Comparison of ENCODE assay signal across 8 cellular contexts in genomic region chr14:59964251-59965007, GRCh38. TPM values are rescaled to one million over a fixed set of nuclear protein-coding genes. Genes with fewer than 3 reads are reported as not detected.
DNase-seq lines count a peak whose midpoint lies in the region; ATAC-seq, FAIRE-seq and TF ChIP-seq lines count a peak whose summit lies in the region.

No MANE protein-coding gene starts in this region.

- TF ChIP-seq CTCF in bronchial epithelial cell (IDR thresholded peaks at IDR 0.05; ENCODE audit: insufficient read depth, low read length, severe bottlenecking) (no peak), thoracic aorta (IDR thresholded peaks at IDR 0.05) (no peak), mucosa of descending colon (IDR thresholded peaks at IDR 0.05) (no peak)

- no peak for FAIRE-seq in bronchial epithelial cell (lab: Jason Lieb, UNC)

- DNase-seq in activated naive CD4-positive, alpha-beta T cell treated with anti-CD3 and anti-CD28 coated beads, Interleukin-2, amount 50 U/mL, for 72 hours (ENCODE audit: low spot score in 2 of 2) = no peak
- no peak for DNase-seq in activated naive CD4-positive, alpha-beta T cell (lab: John Stamatoyannopoulos, UW)
- DNase-seq in bronchial epithelial cell (ENCODE audit: low read depth) (peak; percentile 20), thoracic aorta (ENCODE audit: low spot score) (no peak), mucosa of descending colon (no peak), activated gamma-delta T cell treated with Interleukin-2 at 50 U/mL for 16 hours (no peak)
- no peak for DNase-seq in activated effector memory CD4-positive, alpha-beta T cell treated with Interleukin-2 at 50 U/mL for 16 hours

- H3K9me3 ChIP-seq in thoracic aorta (no peaks in the 10 kb centered on the region), mucosa of descending colon (no peaks in the 10 kb centered on the region)

- H3K36me3 Mint-ChIP-seq in activated naive CD4-positive, alpha-beta T cell treated with anti-CD3 and anti-CD28 coated beads, Interleukin-2, amount 50 U/mL, for 72 hours = no peaks in the 10 kb centered on the region

- H3K4me1 ChIP-seq in thoracic aorta (ENCODE audit: control insufficient read depth in 1 of 2, low read depth in 2 of 2) (no peaks in the 10 kb centered on the region), mucosa of descending colon (ENCODE audit: low read depth) (no peaks in the 10 kb centered on the region)

- H3K4me3 ChIP-seq in bronchial epithelial cell (ENCODE audit: low read depth, low read length) (no peak overlapping the region), thoracic aorta (peak overlapping the region; percentile 66), mucosa of descending colon (no peak overlapping the region)

- peak overlapping the region in 1 of 2 donors; percentile 98 for H3K27ac Mint-ChIP-seq in activated naive CD4-positive, alpha-beta T cell treated with anti-CD3 and anti-CD28 coated beads, Interleukin-2, amount 50 U/mL, for 72 hours

- no peak overlapping the region for H3K27ac ChIP-seq in thoracic aorta

- H3K27me3 ChIP-seq in bronchial epithelial cell (ENCODE audit: control insufficient read depth, insufficient read depth, low read length) = no peaks in the 10 kb centered on the region
- H3K27me3 ChIP-seq in thoracic aorta (replicated peaks; ENCODE audit: insufficient read depth) = no peaks in the 10 kb centered on the region

- H3K36me3 ChIP-seq in bronchial epithelial cell (ENCODE audit: control insufficient read depth, insufficient read depth, low read length) (no peaks in the 10 kb centered on the region), thoracic aorta (no peaks in the 10 kb centered on the region), mucosa of descending colon (ENCODE audit: low read depth) (no peaks in the 10 kb centered on the region)

- ATAC-seq in activated naive CD4-positive, alpha-beta T cell treated with anti-CD3 and anti-CD28 coated beads, Interleukin-2, amount 50 U/mL, for 72 hours = peak; percentile 28 to 41
- peak; percentile 12 for ATAC-seq in HG03108 (IDR thresholded peaks at IDR 0.05; ENCODE audit: unreplicated experiment)
- peak; percentile 14 for ATAC-seq in thoracic aorta (ENCODE audit: insufficient number of reproducible peaks, low FRiP score, low read depth)
- ATAC-seq in mucosa of descending colon = no peak

- no peaks in the 10 kb centered on the region for H3K9me3 Mint-ChIP-seq in activated naive CD4-positive, alpha-beta T cell treated with anti-CD3 and anti-CD28 coated beads, Interleukin-2, amount 50 U/mL, for 72 hours

- intact Hi-C loops in mucosa of descending colon (cut with DNase I, micrococcal nuclease) = loop anchor here (5.0 to 10.0 kb wide), 2 partner anchors 218 to 220 kb away; no protein-coding TSS in a partner anchor

RNA-seq across cellular contexts. Expression of gene LRRC9, which starts 44.5 kb away (rescaled TPM):
- under 1 TPM in 1 of 2 donors, not detected in 1; 0.05 TPM for total RNA-seq in activated naive CD4-positive, alpha-beta T cell treated with anti-CD3 and anti-CD28 coated beads, Interleukin-2, amount 50 U/mL, for 72 hours
- total RNA-seq in bronchial epithelial cell (not detected in 2 replicates), thoracic aorta (not detected), mucosa of descending colon (under 1 TPM in 1 of 3 donors, not detected in 2; 0.58 TPM)
